Comparison of ENCODE assay signal across 8 cellular contexts in genomic region chr12:53625946-53626701, GRCh38. TPM values are rescaled to one million over a fixed set of nuclear protein-coding genes. Genes with fewer than 3 reads are reported as not detected.
DNase-seq lines count a peak whose midpoint lies in the region; ATAC-seq, FAIRE-seq and TF ChIP-seq lines count a peak whose summit lies in the region.

Gene ATF7, minus strand, starts transcription at chr12:53626382. Its CDS starts 25,382 bp downstream, at chr12:53601000.

- H3K9me3 Mint-ChIP-seq in Calu3 (ENCODE audit: low read depth, unreplicated experiment): no peaks in the 10 kb centered on the region

- H3K4me1 ChIP-seq in HUES64 (ENCODE audit: insufficient read depth, low read length): peaks cover 28% of the 10 kb centered on the region
- H3K4me1 ChIP-seq in OCI-LY1 (ENCODE audit: insufficient read depth, low read length, severe bottlenecking): peaks cover 42% of the 10 kb centered on the region
- peaks cover 17% of the 10 kb centered on the region for H3K4me1 ChIP-seq in mesodermal cell (ENCODE audit: control insufficient read depth, insufficient read depth, low read length, poor library complexity, severe bottlenecking)

- H3K27me3 ChIP-seq in HUES64 (ENCODE audit: insufficient read depth, low read length) (no peaks in the 10 kb centered on the region), OCI-LY1 (ENCODE audit: insufficient read depth, low read length) (no peaks in the 10 kb centered on the region)

- CTCF ChIA-PET in Calu3 (lab: Charles Lee): interaction anchor here (0.5 to 1.5 kb wide), 6 partner anchors 12 to 131 kb away, joined by 3 to 8 read pairs (median 4); partner anchors contain the start of gene ATP5MC2

- H3K36me3 ChIP-seq in HUES64 (ENCODE audit: insufficient read depth, low read length) (no peaks in the 10 kb centered on the region), OCI-LY1 (ENCODE audit: insufficient read depth, low read length) (no peaks in the 10 kb centered on the region), mesodermal cell (ENCODE audit: control insufficient read depth, insufficient read depth, low read length) (no peaks in the 10 kb centered on the region)

- WGBS in HUES64: under 1% methylated on average over 48 of the region's 48 CpGs
- 0 to 2% methylated on average over 18 to 19 of the region's 48 CpGs for WGBS in mesodermal cell (ENCODE audit: insufficient coverage in 2 of 2), 2 experiments

- intact Hi-C loops in Calu3 (cut with micrococcal nuclease; ENCODE audit: unreplicated experiment): loop anchor here (10.0 kb wide), 1 partner anchor 49 kb away; the partner anchor contains the start of gene ATP5MC2

- peaks cover 6% of the 10 kb centered on the region; the same call in 1 of the 2 replicates for H3F3A ChIP-seq in OCI-LY1 (ENCODE audit: insufficient read depth, low read length)

- peak; percentile 82 for FAIRE-seq in endometrium (lab: Jason Lieb, UNC)

- H3K9ac ChIP-seq in HUES64 (ENCODE audit: low read depth, low read length): peak within 1 kb of the TSS; percentile 98
- H3K9ac ChIP-seq in OCI-LY1 (ENCODE audit: low read length): peak within 1 kb of the TSS; percentile 91

- H3K36me3 Mint-ChIP-seq in Calu3 (ENCODE audit: insufficient read depth, unreplicated experiment): peaks cover 18% of the 10 kb centered on the region

- DNase-seq in Calu3: peak; percentile 96
- DNase-seq in activated CD8-positive, alpha-beta memory T cell treated with anti-CD3 and anti-CD28 coated beads, Interleukin-2, amount 50 U/mL, for 4 hours: peak; percentile 99
- DNase-seq in stimulated activated CD8-positive, alpha-beta memory T cell treated with anti-CD3 and anti-CD28 coated beads, Interleukin-15, amount 100 ng/mL, for 4 hours (ENCODE audit: low read depth in 2 of 2): peak; percentile 96 to 97

- H3K4me3 ChIP-seq in HUES64 (ENCODE audit: low read length) (peak within 1 kb of the TSS; percentile 82), OCI-LY1 (ENCODE audit: low read depth, low read length, poor library complexity, severe bottlenecking) (peak within 1 kb of the TSS; percentile 93), mesodermal cell (ENCODE audit: extremely low read depth, insufficient read depth, low read length, poor library complexity, severe bottlenecking) (peak within 1 kb of the TSS; percentile 66)

- H3K4me2 ChIP-seq in OCI-LY1 (ENCODE audit: low read length): peak within 1 kb of the TSS; percentile 92

- peak; percentile 92 for ATAC-seq in GM21447 (IDR thresholded peaks at IDR 0.05; ENCODE audit: unreplicated experiment)

- H3K4me1 Mint-ChIP-seq in Calu3 (ENCODE audit: low read depth, unreplicated experiment): peaks cover 16% of the 10 kb centered on the region

- H3K9me2 ChIP-seq in OCI-LY1 (ENCODE audit: low read depth, low read length): no peaks in the 10 kb centered on the region

- BruUV-seq in Calu3 (replicated peaks; lab: Mats Ljungman, UMichigan): no TSS peak

- peak within 1 kb of the TSS; percentile 83 for H3K27ac Mint-ChIP-seq in Calu3 (ENCODE audit: unreplicated experiment)

- H2AFZ ChIP-seq in OCI-LY1 (ENCODE audit: low read length): peak within 1 kb of the TSS; percentile 51; the same call in 1 of the 2 replicates

- TF ChIP-seq CTCF in Calu3 (IDR thresholded peaks at IDR 0.05; ENCODE audit: unreplicated experiment): no peak
- TF ChIP-seq CTCF in OCI-LY1 (IDR thresholded peaks at IDR 0.05; ENCODE audit: low read length): no peak

- H3K79me2 ChIP-seq in OCI-LY1 (ENCODE audit: insufficient read depth, low read length): peaks cover 31% of the 10 kb centered on the region

- H3K27ac ChIP-seq in HUES64 (ENCODE audit: low read depth, low read length): peak within 1 kb of the TSS; percentile 98
- peak within 1 kb of the TSS; percentile 75 for H3K27ac ChIP-seq in OCI-LY1 (ENCODE audit: low read depth, low read length, poor library complexity, severe bottlenecking)
- peak within 1 kb of the TSS; percentile 98 for H3K27ac ChIP-seq in mesodermal cell (ENCODE audit: low read depth, low read length, severe bottlenecking)

- H3K9me3 ChIP-seq in HUES64 (ENCODE audit: insufficient read depth, low read depth, low read length) (no peaks in the 10 kb centered on the region), OCI-LY1 (ENCODE audit: low read length) (no peaks in the 10 kb centered on the region), mesodermal cell (ENCODE audit: control insufficient read depth, low read length) (no peaks in the 10 kb centered on the region)

- no peaks in the 10 kb centered on the region for H4K20me1 ChIP-seq in OCI-LY1 (ENCODE audit: insufficient read depth, low read length)

- no peaks in the 10 kb centered on the region for H3K27me3 Mint-ChIP-seq in Calu3 (ENCODE audit: unreplicated experiment)

- peak within 1 kb of the TSS; percentile 84 for H3K4me3 Mint-ChIP-seq in Calu3 (ENCODE audit: low read depth, unreplicated experiment)

RNA-seq across cellular contexts. Expression of gene ATF7, which starts in this region (rescaled TPM):
- total RNA-seq in Calu3 (2022): 18.0 and 24.9 TPM in 2 replicates
- polyA plus RNA-seq in HUES64 (2013, experiment 1 of 2): 13.9 TPM
- polyA plus RNA-seq in HUES64 (2013, experiment 2 of 2): 11.6 TPM
- 25.1 TPM for polyA plus RNA-seq in mesodermal cell (2013, experiment 1 of 2)
- 22.2 TPM for polyA plus RNA-seq in mesodermal cell (2013, experiment 2 of 2)

Comparison
In these comparisons a context has a peak if more than half of its experiments do, and no peak if none do; other contexts are left out.
1. Peak in every context shown above with its lines: DNase-seq, ATAC-seq, H3K4me3 ChIP-seq and H3K27ac ChIP-seq.